11 cellular contexts compared by ENCODE assay signal in the genomic region with DNA sequence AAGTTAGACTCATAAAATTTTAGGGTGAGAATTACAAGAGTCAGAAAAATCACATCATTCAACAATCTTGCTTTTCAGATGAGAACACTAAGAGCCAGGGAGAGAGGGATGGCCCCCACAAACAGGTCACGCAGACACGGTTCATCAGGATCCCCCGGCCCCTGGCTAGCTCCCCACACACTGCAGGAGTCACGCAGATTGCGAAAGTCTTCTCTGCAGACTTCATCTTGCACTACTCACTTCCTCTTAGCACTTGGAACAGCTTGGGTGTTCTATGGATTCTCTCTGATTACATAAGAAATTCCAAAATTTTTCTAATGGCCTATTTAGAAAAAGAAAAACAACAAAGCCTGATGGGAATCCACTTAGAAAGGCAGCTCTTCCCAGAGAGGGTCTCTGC. TPM values are rescaled to one million over a fixed set of nuclear protein-coding genes. Genes with fewer than 3 reads are reported as not detected.
DNase-seq lines count a peak whose midpoint lies in the region; ATAC-seq, FAIRE-seq and TF ChIP-seq lines count a peak whose summit lies in the region.
"Had no signal": no experiment of that assay in that cellular context is flagged by ENCODE, and none has a peak within 500 bp of the region (broad histone marks: within the 10 kb centered on the region; RNA-seq: fewer than 3 reads in every experiment).

No MANE protein-coding gene starts in this region.

- H3K9ac ChIP-seq in H1 (replicated peaks in 1 of 4; ENCODE audit: extremely low read depth in 1 of 4, low read depth in 3 of 4, low read length in 3 of 4) = no peak overlapping the region

- intact Hi-C loops in naive thymus-derived CD4-positive, alpha-beta T cell (cut with micrococcal nuclease) = no loop called here

- no peak overlapping the region for H2BK12ac ChIP-seq in H1 (ENCODE audit: low read depth, low read length)

- H3K18ac ChIP-seq in H1 (ENCODE audit: extremely low read depth, low read length) = no peak overlapping the region

- no peak overlapping the region for H4K5ac ChIP-seq in H1 (ENCODE audit: insufficient read length, low read depth, low read length)

- H3K27ac ChIP-seq in H1 (ENCODE audit: low read depth, low read length) = no peak overlapping the region
- H3K27ac ChIP-seq in naive thymus-derived CD4-positive, alpha-beta T cell (ENCODE audit: low read depth, low read length) = no peak overlapping the region

- H2BK5ac ChIP-seq in H1 (ENCODE audit: low read depth, low read length) = no peak overlapping the region

- no peak overlapping the region for H3K27ac Mint-ChIP-seq in naive thymus-derived CD4-positive, alpha-beta T cell
- H3K27ac Mint-ChIP-seq: naive B cell had no signal

- H3K4me3 ChIP-seq in AG09309 (ENCODE audit: control insufficient read depth, low read depth, low read length) = no peak overlapping the region
- no peak overlapping the region for H3K4me3 ChIP-seq in NB4 (ENCODE audit: low read depth, low read length)
- no peak overlapping the region for H3K4me3 ChIP-seq in H1 (ENCODE audit: extremely low read depth in 1 of 4, insufficient read depth in 2 of 4, low read depth in 3 of 4, low read length in 4 of 4)
- H3K4me3 ChIP-seq in naive thymus-derived CD4-positive, alpha-beta T cell (ENCODE audit: low read length) = no peak overlapping the region

- TF ChIP-seq CTCF in AG09309 (IDR thresholded peaks at IDR 0.05; ENCODE audit: control insufficient read depth, insufficient read depth, low read depth, low read length, missing control alignments) (no peak), NB4 (IDR thresholded peaks at IDR 0.05; ENCODE audit: low read depth, low read length) (no peak), H1 (IDR thresholded peaks at IDR 0.05; ENCODE audit: control extremely low read depth in 1 of 3, insufficient read depth in 1 of 3, low read depth in 1 of 3, low read length in 3 of 3) (no peak)

- H3K4me3 Mint-ChIP-seq in naive thymus-derived CD4-positive, alpha-beta T cell = no peak overlapping the region
- H3K4me3 Mint-ChIP-seq: naive B cell had no signal

- peak; percentile 28 for ATAC-seq in naive thymus-derived CD4-positive, alpha-beta T cell

- H3K27me3 ChIP-seq in H1 (replicated peaks in 1 of 4; ENCODE audit: control insufficient read depth in 3 of 4, extremely low read depth in 1 of 4, insufficient read depth in 3 of 4, low read length in 3 of 4) = no peaks in the 10 kb centered on the region
- no peaks in the 10 kb centered on the region for H3K27me3 ChIP-seq in naive thymus-derived CD4-positive, alpha-beta T cell (ENCODE audit: control insufficient read depth in 2 of 2, insufficient read depth in 2 of 2, low read length in 2 of 2)

- H3K14ac ChIP-seq in H1 (ENCODE audit: insufficient read length) = no peak overlapping the region

- H3K23me2 ChIP-seq in H1 (ENCODE audit: low read depth, low read length) = no peaks in the 10 kb centered on the region

- TF ChIP-seq RAD21 in H1 (IDR thresholded peaks at IDR 0.05 in 1 of 2, conservative IDR thresholded peaks at IDR 0.05 in 1 of 2; ENCODE audit: low read depth in 2 of 2, low read length in 2 of 2) = no peak

- no peak for FAIRE-seq in H1 (lab: Jason Lieb, UNC)

- TF ChIP-seq POLR2A in NB4 (IDR thresholded peaks at IDR 0.05; ENCODE audit: extremely low read depth, insufficient read length) (no peak), H1 (IDR thresholded peaks at IDR 0.05; ENCODE audit: control extremely low read depth in 1 of 2, low read depth in 2 of 2, low read length in 2 of 2) (no peak)

- DNase-seq in AG09309 (ENCODE audit: low read depth) (peak; percentile 52), NB4 (ENCODE audit: low read depth) (peak; percentile 74), H1 (ENCODE audit: low read depth in 1 of 2, low spot score in 2 of 2) (no peak), epidermal melanocyte (ENCODE audit: insufficient read length, low spot score) (no peak), putamen (ENCODE audit: low spot score) (no peak), COLO829 (ENCODE audit: low spot score) (no peak), AG08395 (ENCODE audit: low spot score) (no peak)
- no peak for DNase-seq in naive thymus-derived CD4-positive, alpha-beta T cell
- DNase-seq: C1 segment of cervical spinal cord, naive B cell, NCI-H2081 treated with DMSO at 0.1 percent for 48 hours had no signal

- no peaks in the 10 kb centered on the region for H3K4me1 ChIP-seq in H1 (replicated peaks in 1 of 4; ENCODE audit: control insufficient read depth in 3 of 4, insufficient read depth in 4 of 4, low read length in 3 of 4)
- no peaks in the 10 kb centered on the region for H3K4me1 ChIP-seq in naive thymus-derived CD4-positive, alpha-beta T cell (ENCODE audit: control insufficient read depth in 2 of 2, insufficient read depth in 2 of 2, low read length in 2 of 2)

- H2BK15ac ChIP-seq in H1 (ENCODE audit: low read length) = no peak overlapping the region

- H2BK20ac ChIP-seq in H1 (ENCODE audit: low read length) = no peak overlapping the region

- H4K8ac ChIP-seq in H1 (ENCODE audit: extremely low read depth, insufficient read depth, low read length) = no peak overlapping the region

- no peaks in the 10 kb centered on the region for H4K20me1 ChIP-seq in H1 (replicated peaks in 1 of 2; ENCODE audit: control insufficient read depth in 1 of 2, insufficient read depth in 2 of 2, low read length in 2 of 2)

- H2AFZ ChIP-seq in H1 (ENCODE audit: low read length) = 0 out of 2 replicates have a peak overlapping the region, but pooled peaks have one; percentile 39

- no peak overlapping the region for H3K56ac ChIP-seq in H1 (replicated peaks; ENCODE audit: insufficient read length, low read depth, low read length)

- H3K4me2 ChIP-seq in H1 (ENCODE audit: insufficient read depth in 1 of 2, low read depth in 2 of 2, low read length in 2 of 2) = no peak overlapping the region

- CTCF ChIA-PET in H1 (lab: Charles Lee; ENCODE audit: partially characterized antibody) = interaction anchor here (0.8 kb wide), 1 partner anchor 14 kb away, joined by 4 read pairs; no protein-coding TSS in a partner anchor
- CTCF ChIA-PET in naive thymus-derived CD4-positive, alpha-beta T cell (lab: Charles Lee) = no interaction called here

- no peak overlapping the region for H2AK5ac ChIP-seq in H1 (ENCODE audit: low read depth, low read length)

- H3K23ac ChIP-seq in H1 (ENCODE audit: insufficient read length) = no peak overlapping the region

- peaks cover 0 to 46% (median 5%) of the 10 kb centered on the region in 5 donors for H3K27me3 Mint-ChIP-seq in naive thymus-derived CD4-positive, alpha-beta T cell

- no peak overlapping the region for H3K4ac ChIP-seq in H1 (replicated peaks; ENCODE audit: insufficient read length, low read depth, low read length)

- no peaks in the 10 kb centered on the region for H3K4me1 Mint-ChIP-seq in naive thymus-derived CD4-positive, alpha-beta T cell
- H3K4me1 Mint-ChIP-seq: naive B cell had no signal

- no peaks in the 10 kb centered on the region for H3K79me1 ChIP-seq in H1 (ENCODE audit: low read depth, low read length)

- TF ChIP-seq EP300 in H1 (IDR thresholded peaks at IDR 0.05; ENCODE audit: borderline replicate concordance in 1 of 2, low read depth in 2 of 2, low read length in 2 of 2) = no peak

- H3K36me3 ChIP-seq in H1 (ENCODE audit: control insufficient read depth in 2 of 4, insufficient read depth in 4 of 4, low read length in 3 of 4) = no peaks in the 10 kb centered on the region
- no peaks in the 10 kb centered on the region for H3K36me3 ChIP-seq in naive thymus-derived CD4-positive, alpha-beta T cell (ENCODE audit: control insufficient read depth in 2 of 3, insufficient read depth in 3 of 3, low read length in 3 of 3)

- no peaks in the 10 kb centered on the region for H3K9me3 Mint-ChIP-seq in naive thymus-derived CD4-positive, alpha-beta T cell

- POLR2A ChIA-PET in H1 (lab: Charles Lee; ENCODE audit: partially characterized antibody) = no interaction called here
- POLR2A ChIA-PET in naive thymus-derived CD4-positive, alpha-beta T cell (lab: Charles Lee) = no interaction called here

- 97% methylated on average over 5 of the region's 5 CpGs; no CpG with 5 or more reads in 1 of the 2 experiments for WGBS in H1 (ENCODE audit: extremely low coverage in 1 of 2, insufficient coverage in 1 of 2, insufficient read length in 1 of 2, insufficient replicate concordance in 2 of 2, low coverage in 1 of 2, low lambda C conversion rate in 2 of 2, missing lambda C conversion rate in 1 of 2), 2 experiments

- H2BK120ac ChIP-seq in H1 (replicated peaks; ENCODE audit: low read depth, low read length) = no peak overlapping the region

- peaks cover 0 to 10% of the 10 kb centered on the region in 2 experiments; a peak in 2 of 4 replicates for H3K9me3 ChIP-seq in H1 (ENCODE audit: insufficient read depth in 2 of 2, low read depth in 1 of 2, low read length in 1 of 2)
- H3K9me3 ChIP-seq in naive thymus-derived CD4-positive, alpha-beta T cell (ENCODE audit: control insufficient read depth in 2 of 3, low read length in 3 of 3) = no peaks in the 10 kb centered on the region

- no peak overlapping the region for H4K91ac ChIP-seq in H1 (replicated peaks; ENCODE audit: insufficient read length, low read length)

- H3K36me3 Mint-ChIP-seq in naive thymus-derived CD4-positive, alpha-beta T cell = no peaks in the 10 kb centered on the region
- H3K36me3 Mint-ChIP-seq: naive B cell had no signal

- no peaks in the 10 kb centered on the region for H3K79me2 ChIP-seq in H1 (ENCODE audit: control insufficient read depth in 1 of 2, insufficient read depth in 2 of 2, low read length in 2 of 2)

RNA-seq across cellular contexts. Expression of gene SULT1C2, which starts 21.6 kb away (rescaled TPM):
- total RNA-seq in H1 (2021; fragmentation: NEBNext Ultra II Directional; extraction: Animal tissue kit (Norgen Biotek cat#: 25700)) = 1.9 and 2.2 TPM in 2 replicates
- 1.6 and 2.8 TPM in 2 replicates for polyA plus RNA-seq in H1 (2011; rRNA removed)
- 3.4 TPM for polyA plus RNA-seq in H1 (2011; cell fraction: cytosol; rRNA removed)
- 2.5 TPM for polyA plus RNA-seq in H1 (2011; cell fraction: nucleus; rRNA removed)
- polyA plus RNA-seq in H1 (2012, experiment 1 of 2) = 0.91 to 2.8 TPM (median 2.4 TPM) in 4 replicates
- polyA plus RNA-seq in H1 (2012, experiment 2 of 2) = 0.21 TPM
- 2.5 TPM for polyA plus RNA-seq in H1 (2013, experiment 1 of 2)
- 2.6 TPM for polyA plus RNA-seq in H1 (2013, experiment 2 of 2)
- polyA minus RNA-seq in H1 (2011; rRNA and poly(A)+ RNA removed) = 1.8 and 2.5 TPM in 2 replicates
- 0.73 TPM for polyA minus RNA-seq in H1 (2011; cell fraction: cytosol; rRNA and poly(A)+ RNA removed)
- polyA minus RNA-seq in H1 (2011; cell fraction: nucleus; rRNA and poly(A)+ RNA removed) = 6.7 TPM
- total RNA-seq in naive thymus-derived CD4-positive, alpha-beta T cell = not detected
- polyA plus RNA-seq in naive thymus-derived CD4-positive, alpha-beta T cell = not detected

RNA-seq across cellular contexts. Expression of gene SULT1C3, which starts 27.3 kb away (rescaled TPM):
- total RNA-seq in H1 (2021; fragmentation: NEBNext Ultra II Directional; extraction: Animal tissue kit (Norgen Biotek cat#: 25700)) = not detected in 2 replicates
- polyA plus RNA-seq in H1 (2011; rRNA removed) = not detected in 2 replicates
- polyA plus RNA-seq in H1 (2011; cell fraction: cytosol; rRNA removed) = not detected
- polyA plus RNA-seq in H1 (2011; cell fraction: nucleus; rRNA removed) = not detected
- polyA plus RNA-seq in H1 (2012, experiment 1 of 2) = not detected in 4 replicates
- not detected for polyA plus RNA-seq in H1 (2012, experiment 2 of 2)
- not detected for polyA plus RNA-seq in H1 (2013, experiment 1 of 2)
- not detected for polyA plus RNA-seq in H1 (2013, experiment 2 of 2)
- polyA minus RNA-seq in H1 (2011; rRNA and poly(A)+ RNA removed) = not detected in 2 replicates
- polyA minus RNA-seq in H1 (2011; cell fraction: cytosol; rRNA and poly(A)+ RNA removed) = not detected
- polyA minus RNA-seq in H1 (2011; cell fraction: nucleus; rRNA and poly(A)+ RNA removed) = not detected
- total RNA-seq in naive thymus-derived CD4-positive, alpha-beta T cell = not detected
- not detected for polyA plus RNA-seq in naive thymus-derived CD4-positive, alpha-beta T cell

Comparison
In these comparisons a context has a peak if more than half of its experiments do, and no peak if none do; other contexts are left out.
1. DNase-seq: peak in AG09309 (single experiment) and NB4 (single experiment); none in H1 (0 of 2), naive thymus-derived CD4-positive, alpha-beta T cell (0 of 9), epidermal melanocyte (single experiment), putamen (single experiment), COLO829 (single experiment) and AG08395 (single experiment).